Comparison of ENCODE assay signal across 16 cellular contexts in genomic region chr15:56985871-56986270, GRCh38.
DNase-seq lines count a peak whose midpoint lies in the region; ATAC-seq and TF ChIP-seq lines count a peak whose summit lies in the region.
"Had no signal": no experiment of that assay in that cellular context is flagged by ENCODE, and none has a peak within 500 bp of the region (broad histone marks: within the 10 kb centered on the region; RNA-seq: fewer than 3 reads in every experiment).

No MANE protein-coding gene starts in this region.

- H3K27ac ChIP-seq in OCI-LY1 (ENCODE audit: low read depth, low read length, poor library complexity, severe bottlenecking) (peak overlapping the region; percentile 32), epithelial cell of prostate (peak overlapping the region; percentile 64), coronary artery (no peak overlapping the region)
- H3K27ac ChIP-seq: neutrophil, right atrium auricular region had no signal

- H3K4me2 ChIP-seq in OCI-LY1 (ENCODE audit: low read length), result no peak overlapping the region; the same call in 1 of the 2 replicates

- H3K9me3 Mint-ChIP-seq in natural killer cell treated with Interleukin-12 subunit alpha and Interleukin-12 subunit beta and Interleukin-15 and Interleukin-18, amount 100 ng/mL, for 72 hours, result no peaks in the 10 kb centered on the region
- no peaks in the 10 kb centered on the region for H3K9me3 Mint-ChIP-seq in natural killer cell
- H3K9me3 Mint-ChIP-seq: endodermal cell, mesothelial cell of epicardium had no signal

- H3K4me3 Mint-ChIP-seq in natural killer cell treated with Interleukin-12 subunit alpha and Interleukin-12 subunit beta and Interleukin-15 and Interleukin-18, amount 100 ng/mL, for 72 hours, result peak overlapping the region; percentile 26
- H3K4me3 Mint-ChIP-seq in natural killer cell, result no peak overlapping the region
- H3K4me3 Mint-ChIP-seq: endodermal cell, mesothelial cell of epicardium had no signal

- H3F3A ChIP-seq in OCI-LY1 (ENCODE audit: insufficient read depth, low read length), result no peaks in the 10 kb centered on the region

- ATAC-seq in natural killer cell treated with Interleukin-12 subunit alpha and Interleukin-12 subunit beta and Interleukin-15 and Interleukin-18, amount 100 ng/mL, for 72 hours, result no peak
- ATAC-seq in natural killer cell (no peak), HG03469 (IDR thresholded peaks at IDR 0.05; ENCODE audit: unreplicated experiment) (no peak)

- no peaks in the 10 kb centered on the region for H3K27me3 Mint-ChIP-seq in natural killer cell treated with Interleukin-12 subunit alpha and Interleukin-12 subunit beta and Interleukin-15 and Interleukin-18, amount 100 ng/mL, for 72 hours
- H3K27me3 Mint-ChIP-seq in natural killer cell (ENCODE audit: low read depth in 2 of 2), result no peaks in the 10 kb centered on the region

- peaks cover 72% of the 10 kb centered on the region for H3K79me2 ChIP-seq in OCI-LY1 (ENCODE audit: insufficient read depth, low read length)

- no peaks in the 10 kb centered on the region for H3K9me2 ChIP-seq in OCI-LY1 (ENCODE audit: low read depth, low read length)

- no peaks in the 10 kb centered on the region for H3K9me3 ChIP-seq in OCI-LY1 (ENCODE audit: low read length)
- H3K9me3 ChIP-seq: neutrophil, right atrium auricular region had no signal

- H3K27ac Mint-ChIP-seq in natural killer cell treated with Interleukin-12 subunit alpha and Interleukin-12 subunit beta and Interleukin-15 and Interleukin-18, amount 100 ng/mL, for 72 hours, result peak overlapping the region; percentile 63 to 73
- H3K27ac Mint-ChIP-seq in natural killer cell, result peak overlapping the region in 1 of 2 donors; percentile 41
- H3K27ac Mint-ChIP-seq: endodermal cell, mesothelial cell of epicardium had no signal

- no peak overlapping the region for H3K9ac ChIP-seq in OCI-LY1 (ENCODE audit: low read length)

- H3K4me1 ChIP-seq in OCI-LY1 (ENCODE audit: insufficient read depth, low read length, severe bottlenecking), result peaks cover 77% of the 10 kb centered on the region

- no peaks in the 10 kb centered on the region for H3K36me3 Mint-ChIP-seq in natural killer cell treated with Interleukin-12 subunit alpha and Interleukin-12 subunit beta and Interleukin-15 and Interleukin-18, amount 100 ng/mL, for 72 hours
- no peaks in the 10 kb centered on the region for H3K36me3 Mint-ChIP-seq in natural killer cell
- H3K36me3 Mint-ChIP-seq: mesothelial cell of epicardium had no signal

- H3K4me3 ChIP-seq in OCI-LY1 (ENCODE audit: low read depth, low read length, poor library complexity, severe bottlenecking) (peak overlapping the region; percentile 2), coronary artery (no peak overlapping the region)
- H3K4me3 ChIP-seq: right atrium auricular region had no signal

- no peaks in the 10 kb centered on the region for H3K27me3 ChIP-seq in OCI-LY1 (ENCODE audit: insufficient read depth, low read length)
- H3K27me3 ChIP-seq: neutrophil, right atrium auricular region had no signal

- intact Hi-C loops in natural killer cell (cut with micrococcal nuclease), result no loop called here

- H3K4me1 Mint-ChIP-seq in natural killer cell treated with Interleukin-12 subunit alpha and Interleukin-12 subunit beta and Interleukin-15 and Interleukin-18, amount 100 ng/mL, for 72 hours (ENCODE audit: low read depth in 2 of 2), result peaks cover 34 to 41% of the 10 kb centered on the region in 2 donors
- H3K4me1 Mint-ChIP-seq in natural killer cell, result peaks cover 45 to 52% of the 10 kb centered on the region in 2 donors

- TF ChIP-seq CTCF in natural killer cell (IDR thresholded peaks at IDR 0.05) (no peak), OCI-LY1 (IDR thresholded peaks at IDR 0.05; ENCODE audit: low read length) (no peak), coronary artery (IDR thresholded peaks at IDR 0.05) (no peak)

- no peaks in the 10 kb centered on the region for H4K20me1 ChIP-seq in OCI-LY1 (ENCODE audit: insufficient read depth, low read length)

- no peaks in the 10 kb centered on the region for H3K36me3 ChIP-seq in OCI-LY1 (ENCODE audit: insufficient read depth, low read length)
- H3K36me3 ChIP-seq: neutrophil, right atrium auricular region had no signal

- no peak overlapping the region for H2AFZ ChIP-seq in OCI-LY1 (ENCODE audit: low read length)

- no peak for DNase-seq in natural killer cell treated with Interleukin-12 subunit alpha and Interleukin-12 subunit beta and Interleukin-15 and Interleukin-18, amount 100 ng/mL, for 72 hours (ENCODE audit: low spot score)
- DNase-seq in natural killer cell, result no peak
- DNase-seq in epithelial cell of prostate (ENCODE audit: low read depth, low spot score), result no peak
- no peak for DNase-seq in coronary artery (ENCODE audit: low spot score)
- DNase-seq in NK-92 (lab: John Stamatoyannopoulos, UW; ENCODE audit: unreplicated experiment), result no peak
- DNase-seq: activated CD4-positive, alpha-beta T cell treated with anti-CD3 and anti-CD28 coated beads, Interleukin-2, amount 50 U/mL, for 1 hour; activated T-cell treated with anti-CD3 and anti-CD28 coated beads, Interleukin-2, amount 50 U/mL, for 1 hour; Calu3; endodermal cell; NCI-H1092 treated with DMSO at 0.1 percent for 48 hours; NCI-H526 treated with DMSO at 0.1 percent for 48 hours had no signal

Comparison
In these comparisons a context has a peak if more than half of its experiments do, and no peak if none do; other contexts are left out.
1. H3K27ac ChIP-seq: peak in OCI-LY1 (single experiment) and epithelial cell of prostate (single experiment); none in coronary artery (0 of 2).